Comparison of ENCODE assay signal across 9 cellular contexts in genomic region chr17:44384823-44385286, GRCh38. TPM values are rescaled to one million over a fixed set of nuclear protein-coding genes. Genes with fewer than 3 reads are reported as not detected.
DNase-seq lines count a peak whose midpoint lies in the region; ATAC-seq and TF ChIP-seq lines count a peak whose summit lies in the region.
"Had no signal": no experiment of that assay in that cellular context is flagged by ENCODE, and none has a peak within 500 bp of the region (broad histone marks: within the 10 kb centered on the region; RNA-seq: fewer than 3 reads in every experiment).

No MANE protein-coding gene starts in this region.

- no peaks in the 10 kb centered on the region for H3K9me3 ChIP-seq in adipocyte (ENCODE audit: control insufficient read depth, low read length)
- no peaks in the 10 kb centered on the region for H3K9me3 ChIP-seq in left lung
- H3K9me3 ChIP-seq in thoracic aorta = no peaks in the 10 kb centered on the region

- H3K27me3 ChIP-seq in adipocyte (replicated peaks; ENCODE audit: control insufficient read depth, insufficient read depth, low read length) (peaks cover 32% of the 10 kb centered on the region), left lung (peaks cover 0 to 49% of the 10 kb centered on the region in 2 donors), thoracic aorta (replicated peaks; ENCODE audit: insufficient read depth) (no peaks in the 10 kb centered on the region)

- no peak overlapping the region for H3K9ac ChIP-seq in adipocyte (ENCODE audit: low read length)

- no peaks in the 10 kb centered on the region for H3K36me3 ChIP-seq in adipocyte (ENCODE audit: control insufficient read depth, insufficient read depth, low read length, severe bottlenecking)
- no peaks in the 10 kb centered on the region for H3K36me3 ChIP-seq in left lung
- H3K36me3 ChIP-seq in thoracic aorta = no peaks in the 10 kb centered on the region

- ATAC-seq in left lung = no peak
- ATAC-seq in thoracic aorta (ENCODE audit: insufficient number of reproducible peaks, low FRiP score, low read depth) = no peak
- ATAC-seq in GM19351 (IDR thresholded peaks at IDR 0.05; ENCODE audit: unreplicated experiment) = no peak
- ATAC-seq in HG03139 (IDR thresholded peaks at IDR 0.05; ENCODE audit: unreplicated experiment) = no peak

- H3K27ac ChIP-seq in left lung (no peak overlapping the region), thoracic aorta (no peak overlapping the region)

- no peaks in the 10 kb centered on the region for H3K4me1 ChIP-seq in adipocyte (ENCODE audit: control insufficient read depth, insufficient read depth, low read length)
- H3K4me1 ChIP-seq in left lung = peaks cover 12 to 17% of the 10 kb centered on the region in 2 donors
- peaks cover 0 to 19% of the 10 kb centered on the region in 2 donors for H3K4me1 ChIP-seq in thoracic aorta (ENCODE audit: control insufficient read depth in 1 of 2, low read depth in 2 of 2)

- DNase-seq in activated CD4-positive, CD25-positive, alpha-beta regulatory T cell treated with anti-CD3 and anti-CD28 coated beads, Interleukin-2, amount 50 U/mL, for 72 hours = peak; percentile 30
- DNase-seq in activated CD4-positive, CD25-positive, alpha-beta regulatory T cell (lab: John Stamatoyannopoulos, UW) = no peak
- DNase-seq in adipocyte (ENCODE audit: low read depth) (no peak), left lung (no peak), thoracic aorta (ENCODE audit: low spot score) (no peak), NCI-H2029 treated with DMSO at 0.1 percent for 48 hours (lab: John Stamatoyannopoulos, UW) (no peak)
- DNase-seq: NCI-H187 treated with DMSO at 0.1 percent for 48 hours had no signal

- no peak for TF ChIP-seq CTCF in left lung (IDR thresholded peaks at IDR 0.05)
- no peak for TF ChIP-seq CTCF in thoracic aorta (IDR thresholded peaks at IDR 0.05)

- H3K4me3 ChIP-seq in adipocyte (ENCODE audit: low read length) = peak overlapping the region; percentile 76
- H3K4me3 ChIP-seq in left lung = peak overlapping the region; percentile 46 to 47
- H3K4me3 ChIP-seq in thoracic aorta = peak overlapping the region; percentile 72

- intact Hi-C loops in left lung (cut with DNase I) = no loop called here

RNA-seq across cellular contexts. Expression of gene ITGA2B, which starts 4.6 kb away (rescaled TPM):
- total RNA-seq in left lung (1 to 10 TPM; 3.2 to 6.7 TPM), thoracic aorta (1 to 10 TPM in 1 of 2 donors, under 1 TPM in 1; 0.28 to 3.4 TPM)

RNA-seq across cellular contexts. Expression of gene FAM171A2, which starts 21.2 kb away (rescaled TPM):
- total RNA-seq in left lung (1 to 10 TPM; 1.4 to 4.3 TPM), thoracic aorta (under 1 TPM in 1 of 2 donors, not detected in 1; 0.63 TPM)

RNA-seq across cellular contexts. Expression of gene GRN, which starts 39.8 kb away (rescaled TPM):
- total RNA-seq in left lung (100 to 1,000 TPM; 563 to 616 TPM), thoracic aorta (100 to 1,000 TPM; 203 to 292 TPM)
